Comparison of ENCODE assay signal across 17 cellular contexts in the genomic region with DNA sequence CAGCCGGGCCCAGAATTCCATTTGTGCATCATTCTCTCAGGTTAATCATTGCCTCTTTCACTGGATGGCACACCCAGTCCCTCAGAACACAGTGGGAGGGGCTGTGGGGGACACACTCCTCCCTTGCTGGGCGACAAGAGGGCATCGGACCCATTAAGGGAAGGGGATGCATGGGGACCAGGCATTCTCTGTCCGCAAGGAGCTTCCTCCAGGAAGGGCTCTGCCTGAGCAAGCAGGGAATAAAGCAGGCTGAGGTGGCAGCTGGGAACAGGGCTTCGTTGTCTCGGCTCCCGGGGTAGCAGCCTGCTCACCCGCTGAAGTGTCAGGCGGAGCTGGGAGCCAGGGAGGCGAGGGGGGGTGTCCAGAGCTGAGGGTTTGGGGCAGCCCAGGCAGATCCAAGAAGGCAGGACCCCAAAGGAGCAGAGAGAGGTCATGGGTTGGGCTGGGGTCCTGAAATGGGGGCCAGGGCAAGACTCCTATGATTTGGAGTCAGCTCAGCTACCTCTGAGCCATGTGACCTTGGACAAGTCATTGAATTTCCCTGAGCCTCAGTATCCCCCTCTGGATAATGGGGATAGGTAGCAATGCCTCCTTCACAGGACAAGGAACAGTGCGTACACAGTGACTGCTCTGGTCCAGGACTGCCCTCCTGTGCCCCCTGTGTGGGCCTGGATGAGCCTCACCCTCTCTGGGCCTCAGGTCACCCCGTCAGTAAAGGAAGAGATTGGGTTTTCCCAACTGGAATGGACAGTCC. TPM values are rescaled to one million over a fixed set of nuclear protein-coding genes. Genes with fewer than 3 reads are reported as not detected.
DNase-seq lines count a peak whose midpoint lies in the region; ATAC-seq, FAIRE-seq and TF ChIP-seq lines count a peak whose summit lies in the region.
"Had no signal": no experiment of that assay in that cellular context is flagged by ENCODE, and none has a peak within 500 bp of the region (broad histone marks: within the 10 kb centered on the region; RNA-seq: fewer than 3 reads in every experiment).

No MANE protein-coding gene starts in this region.

- H2BK120ac ChIP-seq in H1 (replicated peaks; ENCODE audit: low read depth, low read length), result no peak overlapping the region

- FAIRE-seq in H1 (lab: Jason Lieb, UNC), result no peak
- FAIRE-seq: A204.1, H54 had no signal

- H3K4me1 ChIP-seq in H1 (replicated peaks in 1 of 4; ENCODE audit: control insufficient read depth in 3 of 4, insufficient read depth in 4 of 4, low read length in 3 of 4) (peaks cover 0 to 15% (median 6%) of the 10 kb centered on the region in 4 experiments; a peak in 6 of 7 replicates), mucosa of descending colon (ENCODE audit: low read depth) (peaks cover 19% of the 10 kb centered on the region), tibial nerve (peaks cover 0 to 56% (median 9%) of the 10 kb centered on the region in 4 donors)

- POLR2A ChIA-PET in H1 (lab: Charles Lee; ENCODE audit: partially characterized antibody), result interaction anchor here (0.6 to 6.7 kb wide), 3 partner anchors 10 to 82 kb away, joined by 4 to 64 read pairs (median 6); partner anchors contain the start of gene PES1

- no peak overlapping the region for H3K9ac ChIP-seq in H1 (replicated peaks in 1 of 4; ENCODE audit: extremely low read depth in 1 of 4, low read depth in 3 of 4, low read length in 3 of 4)

- H3K56ac ChIP-seq in H1 (replicated peaks; ENCODE audit: insufficient read length, low read depth, low read length), result no peak overlapping the region

- no peak overlapping the region for H4K8ac ChIP-seq in H1 (ENCODE audit: extremely low read depth, insufficient read depth, low read length)

- H3K18ac ChIP-seq in H1 (ENCODE audit: extremely low read depth, low read length), result no peak overlapping the region

- H3K4me3 ChIP-seq in H1 (ENCODE audit: extremely low read depth in 1 of 4, insufficient read depth in 2 of 4, low read depth in 3 of 4, low read length in 4 of 4) (no peak overlapping the region), mucosa of descending colon (no peak overlapping the region), tibial nerve (peak overlapping the region in 2 of 4 donors; percentile 13 to 54)

- no peak overlapping the region for H4K91ac ChIP-seq in H1 (replicated peaks; ENCODE audit: insufficient read length, low read length)

- 0 out of 2 replicates have a peak overlapping the region, but pooled peaks have one; percentile 72 for H2BK15ac ChIP-seq in H1 (ENCODE audit: low read length)

- H2BK20ac ChIP-seq in H1 (ENCODE audit: low read length), result no peak overlapping the region

- no peak overlapping the region for H3K4ac ChIP-seq in H1 (replicated peaks; ENCODE audit: insufficient read length, low read depth, low read length)

- H3K27ac ChIP-seq in H1 (ENCODE audit: low read depth, low read length) (no peak overlapping the region), tibial nerve (peak overlapping the region in 3 of 4 donors; percentile 83 to 94 (median 93))
- H3K27ac ChIP-seq: brain microvascular endothelial cell had no signal

- H2AK5ac ChIP-seq in H1 (ENCODE audit: low read depth, low read length), result 0 out of 2 replicates have a peak overlapping the region, but pooled peaks have one; percentile 53

- H3K23me2 ChIP-seq in H1 (ENCODE audit: low read depth, low read length), result peaks cover 10% of the 10 kb centered on the region; the same call in 1 of the 2 replicates

- TF ChIP-seq EP300 in H1 (IDR thresholded peaks at IDR 0.05; ENCODE audit: borderline replicate concordance in 1 of 2, low read depth in 2 of 2, low read length in 2 of 2), result no peak
- TF ChIP-seq EP300 in tibial nerve (IDR thresholded peaks at IDR 0.05), result no peak

- H3K4me2 ChIP-seq in H1 (ENCODE audit: insufficient read depth in 1 of 2, low read depth in 2 of 2, low read length in 2 of 2), result peak overlapping the region; percentile 4 to 84; a peak in 2 of 4 replicates

- H3K36me3 ChIP-seq in H1 (ENCODE audit: control insufficient read depth in 2 of 4, insufficient read depth in 4 of 4, low read length in 3 of 4), result peaks cover 8 to 18% (median 15%) of the 10 kb centered on the region in 4 experiments; a peak in 6 of 8 replicates
- H3K36me3 ChIP-seq in mucosa of descending colon (ENCODE audit: low read depth), result peaks cover 4% of the 10 kb centered on the region
- peaks cover 0 to 31% (median 0%) of the 10 kb centered on the region in 3 donors for H3K36me3 ChIP-seq in tibial nerve

- peak; percentile 57 for DNase-seq in DMS53 (lab: John Stamatoyannopoulos, UW)
- DNase-seq in DMS53 treated with DMSO at 0.1 percent for 48 hours (lab: John Stamatoyannopoulos, UW; ENCODE audit: unreplicated experiment), result no peak
- no peak for DNase-seq in H1 (ENCODE audit: low read depth in 1 of 2, low spot score in 2 of 2)
- DNase-seq in mucosa of descending colon, result peak in 2 of 3 donors; percentile 67 to 73
- no peak for DNase-seq in tibial nerve (ENCODE audit: low spot score in 2 of 2)
- DNase-seq in cerebellar cortex (ENCODE audit: low spot score), result no peak
- DNase-seq: brain microvascular endothelial cell, DMS79, KG1 had no signal

- intact Hi-C loops in mucosa of descending colon (cut with DNase I, micrococcal nuclease), result no loop called here

- H4K5ac ChIP-seq in H1 (ENCODE audit: insufficient read length, low read depth, low read length), result no peak overlapping the region

- H4K20me1 ChIP-seq in H1 (replicated peaks in 1 of 2; ENCODE audit: control insufficient read depth in 1 of 2, insufficient read depth in 2 of 2, low read length in 2 of 2), result peaks cover 0 to 8% of the 10 kb centered on the region in 2 experiments

- H2AFZ ChIP-seq in H1 (ENCODE audit: low read length), result no peak overlapping the region

- CTCF ChIA-PET in H1 (lab: Charles Lee; ENCODE audit: partially characterized antibody), result interaction anchor here (0.6 to 3.4 kb wide), 4 partner anchors 8 to 32 kb away, joined by 3 to 12 read pairs (median 4); no protein-coding TSS in a partner anchor

- H3K79me1 ChIP-seq in H1 (ENCODE audit: low read depth, low read length), result peaks cover 3% of the 10 kb centered on the region

- no peak overlapping the region for H2BK12ac ChIP-seq in H1 (ENCODE audit: low read depth, low read length)

- no peaks in the 10 kb centered on the region for H3K27me3 ChIP-seq in H1 (replicated peaks in 1 of 4; ENCODE audit: control insufficient read depth in 3 of 4, extremely low read depth in 1 of 4, insufficient read depth in 3 of 4, low read length in 3 of 4)
- H3K27me3 ChIP-seq in tibial nerve, result no peaks in the 10 kb centered on the region
- H3K27me3 ChIP-seq: brain microvascular endothelial cell had no signal

- no peak overlapping the region for H3K23ac ChIP-seq in H1 (ENCODE audit: insufficient read length)

- WGBS in H1 (ENCODE audit: extremely low coverage in 1 of 2, insufficient coverage in 1 of 2, insufficient read length in 1 of 2, insufficient replicate concordance in 2 of 2, low coverage in 1 of 2, low lambda C conversion rate in 2 of 2, missing lambda C conversion rate in 1 of 2), 2 experiments, result 81% methylated on average over 12 of the region's 12 CpGs; no CpG with 5 or more reads in 1 of the 2 experiments
- 27 to 43% methylated on average over 11 to 12 of the region's 12 CpGs for WGBS in tibial nerve, 2 donors

- H3K9me3 ChIP-seq in H1 (ENCODE audit: insufficient read depth in 2 of 2, low read depth in 1 of 2, low read length in 1 of 2), result no peaks in the 10 kb centered on the region
- H3K9me3 ChIP-seq in mucosa of descending colon, result no peaks in the 10 kb centered on the region
- no peaks in the 10 kb centered on the region for H3K9me3 ChIP-seq in tibial nerve

- H2BK5ac ChIP-seq in H1 (ENCODE audit: low read depth, low read length), result no peak overlapping the region

- ATAC-seq in mucosa of descending colon (peak; percentile 65), GM21576 (IDR thresholded peaks at IDR 0.05; ENCODE audit: unreplicated experiment) (no peak), GM18502 (IDR thresholded peaks at IDR 0.05; ENCODE audit: poor library complexity, unreplicated experiment) (no peak)

- H3K14ac ChIP-seq in H1 (ENCODE audit: insufficient read length), result no peak overlapping the region

- H3K79me2 ChIP-seq in H1 (ENCODE audit: control insufficient read depth in 1 of 2, insufficient read depth in 2 of 2, low read length in 2 of 2), result no peaks in the 10 kb centered on the region; a peak in 1 of 4 replicates

- no peak for TF ChIP-seq CTCF in H1 (IDR thresholded peaks at IDR 0.05; ENCODE audit: control extremely low read depth in 1 of 3, insufficient read depth in 1 of 3, low read depth in 1 of 3, low read length in 3 of 3)
- TF ChIP-seq CTCF in mucosa of descending colon (IDR thresholded peaks at IDR 0.05), result no peak
- no peak for TF ChIP-seq CTCF in tibial nerve (IDR thresholded peaks at IDR 0.05)

- TF ChIP-seq POLR2A in H1 (IDR thresholded peaks at IDR 0.05; ENCODE audit: control extremely low read depth in 1 of 2, low read depth in 2 of 2, low read length in 2 of 2) (no peak), tibial nerve (IDR thresholded peaks at IDR 0.05) (no peak)

- no peak for TF ChIP-seq RAD21 in H1 (IDR thresholded peaks at IDR 0.05 in 1 of 2, conservative IDR thresholded peaks at IDR 0.05 in 1 of 2; ENCODE audit: low read depth in 2 of 2, low read length in 2 of 2)

RNA-seq across cellular contexts. Expression of gene GAL3ST1, which starts 1.4 kb away (rescaled TPM):
- total RNA-seq in H1 (2021; fragmentation: NEBNext Ultra II Directional; extraction: Animal tissue kit (Norgen Biotek cat#: 25700)), result 10.5 and 11.0 TPM in 2 replicates
- 32.1 and 32.5 TPM in 2 replicates for polyA plus RNA-seq in H1 (2011; rRNA removed)
- 18.0 TPM for polyA plus RNA-seq in H1 (2011; cell fraction: cytosol; rRNA removed)
- polyA plus RNA-seq in H1 (2011; cell fraction: nucleus; rRNA removed), result 16.6 TPM
- polyA plus RNA-seq in H1 (2012, experiment 1 of 2), result 5.1 to 12.0 TPM (median 10.9 TPM) in 4 replicates
- polyA plus RNA-seq in H1 (2012, experiment 2 of 2), result 12.7 TPM
- polyA plus RNA-seq in H1 (2013, experiment 1 of 2), result 29.0 TPM
- polyA plus RNA-seq in H1 (2013, experiment 2 of 2), result 31.8 TPM
- polyA minus RNA-seq in H1 (2011; rRNA and poly(A)+ RNA removed), result 4.3 and 5.1 TPM in 2 replicates
- 11.2 TPM for polyA minus RNA-seq in H1 (2011; cell fraction: cytosol; rRNA and poly(A)+ RNA removed)
- polyA minus RNA-seq in H1 (2011; cell fraction: nucleus; rRNA and poly(A)+ RNA removed), result 5.4 TPM
- total RNA-seq in mucosa of descending colon (10 to 100 TPM in 2 of 3 donors, 1 to 10 TPM in 1; 7.9 to 15.9 (median 10.1) TPM), tibial nerve (10 to 100 TPM; 17.4 to 22.2 (median 18.8) TPM)
- total RNA-seq: activated CD4-positive, alpha-beta T cell treated with anti-CD3 and anti-CD28 coated beads, Interleukin-2, amount 10 ng/mL, durations not matched to agents 24 days and 14 days; activated T-helper 1 cell treated with anti-CD3 and anti-CD28 coated beads, Interleukin-12 subunit alpha, Interleukin-12 subunit beta, Interleukin-2, Interleukin-4 antibody, amounts not matched to agents 30 ng/mL and 10 ng/mL and 1 ng/mL, durations not matched to agents 14 hours and 24 hours and 36 hours; natural killer cell treated with Interleukin-12 subunit alpha and Interleukin-12 subunit beta and Interleukin-15 and Interleukin-18, amount 100 ng/mL, for 72 hours; T-helper 1 cell treated with Interleukin-12 subunit alpha and Interleukin-12 subunit beta and Interleukin-4 antibody, amounts not matched to agents 30 ng/mL and 1 ng/mL, for 36 hours had no signal

RNA-seq across cellular contexts. Expression of gene PES1, which starts 18.7 kb away (rescaled TPM):
- total RNA-seq in H1 (2021; fragmentation: NEBNext Ultra II Directional; extraction: Animal tissue kit (Norgen Biotek cat#: 25700)), result 121 and 133 TPM in 2 replicates
- 191 and 247 TPM in 2 replicates for polyA plus RNA-seq in H1 (2011; rRNA removed)
- polyA plus RNA-seq in H1 (2011; cell fraction: cytosol; rRNA removed), result 147 TPM
- polyA plus RNA-seq in H1 (2011; cell fraction: nucleus; rRNA removed), result 202 TPM
- 90.7 to 127 TPM (median 115 TPM) in 4 replicates for polyA plus RNA-seq in H1 (2012, experiment 1 of 2)
- polyA plus RNA-seq in H1 (2012, experiment 2 of 2), result 136 TPM
- 73.6 TPM for polyA plus RNA-seq in H1 (2013, experiment 1 of 2)
- polyA plus RNA-seq in H1 (2013, experiment 2 of 2), result 74.6 TPM
- polyA minus RNA-seq in H1 (2011; rRNA and poly(A)+ RNA removed), result 186 and 236 TPM in 2 replicates
- polyA minus RNA-seq in H1 (2011; cell fraction: cytosol; rRNA and poly(A)+ RNA removed), result 73.2 TPM
- 84.9 TPM for polyA minus RNA-seq in H1 (2011; cell fraction: nucleus; rRNA and poly(A)+ RNA removed)
- 10 to 100 TPM; 46.2 to 54.3 (median 48.5) TPM for total RNA-seq in mucosa of descending colon
- total RNA-seq in tibial nerve, result 10 to 100 TPM; 53.9 to 74.7 (median 70.3) TPM

RNA-seq across cellular contexts. Expression of gene SEC14L6, which starts 26.5 kb away (rescaled TPM):
- total RNA-seq in H1 (2021; fragmentation: NEBNext Ultra II Directional; extraction: Animal tissue kit (Norgen Biotek cat#: 25700)), result 0.63 and 0.80 TPM in 2 replicates
- 1.9 and 2.1 TPM in 2 replicates for polyA plus RNA-seq in H1 (2011; rRNA removed)
- polyA plus RNA-seq in H1 (2011; cell fraction: cytosol; rRNA removed), result 1.8 TPM
- 3.9 TPM for polyA plus RNA-seq in H1 (2011; cell fraction: nucleus; rRNA removed)
- 1.2 to 1.9 TPM (median 1.6 TPM) in 4 replicates for polyA plus RNA-seq in H1 (2012, experiment 1 of 2)
- 0.70 TPM for polyA plus RNA-seq in H1 (2012, experiment 2 of 2)
- 1.1 TPM for polyA plus RNA-seq in H1 (2013, experiment 1 of 2)
- polyA plus RNA-seq in H1 (2013, experiment 2 of 2), result 0.75 TPM
- polyA minus RNA-seq in H1 (2011; rRNA and poly(A)+ RNA removed), result 1.5 and 2.1 TPM in 2 replicates
- 0.51 TPM for polyA minus RNA-seq in H1 (2011; cell fraction: cytosol; rRNA and poly(A)+ RNA removed)
- polyA minus RNA-seq in H1 (2011; cell fraction: nucleus; rRNA and poly(A)+ RNA removed), result 1.00 TPM
- under 1 TPM in 2 of 3 donors, not detected in 1; 0.26 to 0.47 TPM for total RNA-seq in mucosa of descending colon
- total RNA-seq in tibial nerve, result 1 to 10 TPM in 1 of 4 donors, under 1 TPM in 3; 0.21 to 3.3 (median 0.94) TPM
- total RNA-seq: activated CD4-positive, alpha-beta T cell treated with anti-CD3 and anti-CD28 coated beads, Interleukin-2, amount 10 ng/mL, durations not matched to agents 24 days and 14 days; activated T-helper 1 cell treated with anti-CD3 and anti-CD28 coated beads, Interleukin-12 subunit alpha, Interleukin-12 subunit beta, Interleukin-2, Interleukin-4 antibody, amounts not matched to agents 30 ng/mL and 10 ng/mL and 1 ng/mL, durations not matched to agents 14 hours and 24 hours and 36 hours; natural killer cell treated with Interleukin-12 subunit alpha and Interleukin-12 subunit beta and Interleukin-15 and Interleukin-18, amount 100 ng/mL, for 72 hours; T-helper 1 cell treated with Interleukin-12 subunit alpha and Interleukin-12 subunit beta and Interleukin-4 antibody, amounts not matched to agents 30 ng/mL and 1 ng/mL, for 36 hours had no signal

RNA-seq across cellular contexts. Expression of gene TCN2, which starts 34.0 kb away (rescaled TPM):
- total RNA-seq in H1 (2021; fragmentation: NEBNext Ultra II Directional; extraction: Animal tissue kit (Norgen Biotek cat#: 25700)), result 30.0 and 36.2 TPM in 2 replicates
- 87.8 and 91.7 TPM in 2 replicates for polyA plus RNA-seq in H1 (2011; rRNA removed)
- polyA plus RNA-seq in H1 (2011; cell fraction: cytosol; rRNA removed), result 59.1 TPM
- polyA plus RNA-seq in H1 (2011; cell fraction: nucleus; rRNA removed), result 77.5 TPM
- polyA plus RNA-seq in H1 (2012, experiment 1 of 2), result 38.9 to 58.8 TPM (median 53.7 TPM) in 4 replicates
- 67.8 TPM for polyA plus RNA-seq in H1 (2012, experiment 2 of 2)
- polyA plus RNA-seq in H1 (2013, experiment 1 of 2), result 56.8 TPM
- polyA plus RNA-seq in H1 (2013, experiment 2 of 2), result 56.9 TPM
- 73.8 and 106 TPM in 2 replicates for polyA minus RNA-seq in H1 (2011; rRNA and poly(A)+ RNA removed)
- polyA minus RNA-seq in H1 (2011; cell fraction: cytosol; rRNA and poly(A)+ RNA removed), result 33.8 TPM
- polyA minus RNA-seq in H1 (2011; cell fraction: nucleus; rRNA and poly(A)+ RNA removed), result 46.5 TPM
- total RNA-seq in mucosa of descending colon (10 to 100 TPM; 23.3 to 43.7 (median 40.2) TPM), tibial nerve (10 to 100 TPM; 38.2 to 56.1 (median 43.8) TPM)

Comparison
In these comparisons a context has a peak if more than half of its experiments do, and no peak if none do; other contexts are left out.
1. DNase-seq: peak in DMS53 (single experiment) and mucosa of descending colon (2 of 3); none in DMS53 treated with DMSO at 0.1 percent for 48 hours (single experiment), H1 (0 of 2), tibial nerve (0 of 2) and cerebellar cortex (single experiment).